ENCODE assay signal across 8 cellular contexts in genomic region chr22:38260760-38261477, GRCh38. TPM values are rescaled to one million over a fixed set of nuclear protein-coding genes. Genes with fewer than 3 reads are reported as not detected.
DNase-seq lines count a peak whose midpoint lies in the region; ATAC-seq and TF ChIP-seq lines count a peak whose summit lies in the region.

No MANE protein-coding gene starts in this region.

- H3K4me1 ChIP-seq in OCI-LY3 (ENCODE audit: low read length) = peaks cover 57% of the 10 kb centered on the region
- H3K4me1 ChIP-seq in skeletal muscle satellite cell (ENCODE audit: control insufficient read depth, insufficient read depth, low read length) = peaks cover 41% of the 10 kb centered on the region

- POLR2A ChIA-PET in naive thymus-derived CD8-positive, alpha-beta T cell (lab: Charles Lee) = no interaction called here

- H3K27ac Mint-ChIP-seq in naive thymus-derived CD8-positive, alpha-beta T cell = peak overlapping the region in 3 of 10 donors; percentile 31 to 75 (median 70)

- peak overlapping the region; percentile 90 for H3K27ac ChIP-seq in OCI-LY3 (ENCODE audit: low read length)

- H4K20me1 ChIP-seq in OCI-LY3 (ENCODE audit: insufficient read depth, low read length) = peaks cover 75% of the 10 kb centered on the region

- peaks cover 95% of the 10 kb centered on the region for H3K79me2 ChIP-seq in OCI-LY3 (ENCODE audit: low read length)

- H3K27me3 ChIP-seq in OCI-LY3 (ENCODE audit: low read depth, low read length) (no peaks in the 10 kb centered on the region), skeletal muscle satellite cell (ENCODE audit: control insufficient read depth, insufficient read depth, low read length) (no peaks in the 10 kb centered on the region)

- H3K36me3 Mint-ChIP-seq in naive thymus-derived CD8-positive, alpha-beta T cell = peaks cover 0 to 18% (median 0%) of the 10 kb centered on the region in 3 donors

- TF ChIP-seq CTCF in GM13977 (IDR thresholded peaks at IDR 0.05; ENCODE audit: extremely low read depth, insufficient read depth, missing control alignments) (peak; percentile 26), OCI-LY3 (IDR thresholded peaks at IDR 0.05; ENCODE audit: low read depth, low read length) (peak; percentile 44)

- H3K4me3 Mint-ChIP-seq in naive thymus-derived CD8-positive, alpha-beta T cell = peak overlapping the region in 1 of 10 donors; percentile 58

- ATAC-seq in GM19328 (IDR thresholded peaks at IDR 0.05; ENCODE audit: unreplicated experiment) (no peak), SK-N-SH treated with all-trans-retinoic acid at 6 μM for 48 hours (no peak), HG02981 (IDR thresholded peaks at IDR 0.05; ENCODE audit: unreplicated experiment) (no peak)
- ATAC-seq in naive thymus-derived CD8-positive, alpha-beta T cell = no peak

- H3K27me3 Mint-ChIP-seq in naive thymus-derived CD8-positive, alpha-beta T cell = no peaks in the 10 kb centered on the region

- H3K9me3 ChIP-seq in OCI-LY3 (ENCODE audit: insufficient read depth, low read length) (no peaks in the 10 kb centered on the region), skeletal muscle satellite cell (replicated peaks; ENCODE audit: low read length) (no peaks in the 10 kb centered on the region)

- H3K4me1 Mint-ChIP-seq in naive thymus-derived CD8-positive, alpha-beta T cell = peaks cover 22 to 51% (median 35%) of the 10 kb centered on the region in 4 donors

- in situ Hi-C loops in GM13977 (cut with MboI; ENCODE audit: low pct_unique_long_range_greater_than_20kb, low sequenced_read_pairs, unreplicated experiment) = no loop called here

- DNase-seq in GM13977 (ENCODE audit: low spot score) = no peak
- peak; percentile 55 for DNase-seq in globus pallidus (ENCODE audit: low spot score)
- no peak for DNase-seq in naive thymus-derived CD8-positive, alpha-beta T cell

- H3K9ac ChIP-seq in OCI-LY3 (ENCODE audit: low read length) (peak overlapping the region; percentile 72), skeletal muscle satellite cell (ENCODE audit: low read depth, low read length) (peak overlapping the region; percentile 64)

- H3K4me2 ChIP-seq in OCI-LY3 (ENCODE audit: low read length) (peak overlapping the region; percentile 69), skeletal muscle satellite cell (ENCODE audit: low read length) (peak overlapping the region; percentile 71)

- no peaks in the 10 kb centered on the region for H3K9me3 Mint-ChIP-seq in naive thymus-derived CD8-positive, alpha-beta T cell

- H3K4me3 ChIP-seq in OCI-LY3 (ENCODE audit: low read length) = peak overlapping the region; percentile 64
- peak overlapping the region; percentile 28 for H3K4me3 ChIP-seq in skeletal muscle satellite cell (ENCODE audit: low read length)

- H3K36me3 ChIP-seq in OCI-LY3 (replicated peaks; ENCODE audit: low read depth, low read length) (peaks cover 44% of the 10 kb centered on the region), skeletal muscle satellite cell (ENCODE audit: insufficient read depth, low read length) (peaks cover 10% of the 10 kb centered on the region)

- no peak overlapping the region for H2AFZ ChIP-seq in OCI-LY3 (ENCODE audit: low read depth, low read length)

TF ChIP-seq in SK-N-SH treated with all-trans-retinoic acid at 6 μM for 48 hours, 23 proteins besides CTCF, POLR2A, EP300 and RAD21:
- no peak for TF ChIP-seq ISL1 (CRISPR knock-in tag; IDR thresholded peaks at IDR 0.05)
- TF ChIP-seq, protein P1, sequence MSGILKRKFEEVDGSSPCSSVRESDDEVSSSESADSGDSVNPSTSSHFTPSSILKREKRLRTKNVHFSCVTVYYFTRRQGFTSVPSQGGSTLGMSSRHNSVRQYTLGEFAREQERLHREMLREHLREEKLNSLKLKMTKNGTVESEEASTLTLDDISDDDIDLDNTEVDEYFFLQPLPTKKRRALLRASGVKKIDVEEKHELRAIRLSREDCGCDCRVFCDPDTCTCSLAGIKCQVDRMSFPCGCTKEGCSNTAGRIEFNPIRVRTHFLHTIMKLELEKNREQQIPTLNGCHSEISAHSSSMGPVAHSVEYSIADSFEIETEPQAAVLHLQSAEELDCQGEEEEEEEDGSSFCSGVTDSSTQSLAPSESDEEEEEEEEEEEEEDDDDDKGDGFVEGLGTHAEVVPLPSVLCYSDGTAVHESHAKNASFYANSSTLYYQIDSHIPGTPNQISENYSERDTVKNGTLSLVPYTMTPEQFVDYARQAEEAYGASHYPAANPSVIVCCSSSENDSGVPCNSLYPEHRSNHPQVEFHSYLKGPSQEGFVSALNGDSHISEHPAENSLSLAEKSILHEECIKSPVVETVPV (CRISPR knock-in tag; IDR thresholded peaks at IDR 0.05) = no peak
- TF ChIP-seq GLIS3 (CRISPR knock-in tag; IDR thresholded peaks at IDR 0.05) = no peak
- no peak for TF ChIP-seq SNAI2 (CRISPR knock-in tag; IDR thresholded peaks at IDR 0.05)
- TF ChIP-seq ZNF565 (CRISPR knock-in tag; conservative IDR thresholded peaks at IDR 0.05; ENCODE audit: low read depth) = no peak
- TF ChIP-seq, protein P2, sequence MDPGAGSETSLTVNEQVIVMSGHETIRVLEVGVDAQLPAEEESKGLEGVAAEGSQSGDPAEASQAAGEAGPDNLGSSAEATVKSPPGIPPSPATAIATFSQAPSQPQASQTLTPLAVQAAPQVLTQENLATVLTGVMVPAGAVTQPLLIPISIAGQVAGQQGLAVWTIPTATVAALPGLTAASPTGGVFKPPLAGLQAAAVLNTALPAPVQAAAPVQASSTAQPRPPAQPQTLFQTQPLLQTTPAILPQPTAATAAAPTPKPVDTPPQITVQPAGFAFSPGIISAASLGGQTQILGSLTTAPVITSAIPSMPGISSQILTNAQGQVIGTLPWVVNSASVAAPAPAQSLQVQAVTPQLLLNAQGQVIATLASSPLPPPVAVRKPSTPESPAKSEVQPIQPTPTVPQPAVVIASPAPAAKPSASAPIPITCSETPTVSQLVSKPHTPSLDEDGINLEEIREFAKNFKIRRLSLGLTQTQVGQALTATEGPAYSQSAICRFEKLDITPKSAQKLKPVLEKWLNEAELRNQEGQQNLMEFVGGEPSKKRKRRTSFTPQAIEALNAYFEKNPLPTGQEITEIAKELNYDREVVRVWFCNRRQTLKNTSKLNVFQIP (CRISPR knock-in tag; IDR thresholded peaks at IDR 0.05; ENCODE audit: borderline replicate concordance, low read depth) = no peak
- TF ChIP-seq BACH2 (CRISPR knock-in tag; IDR thresholded peaks at IDR 0.05; ENCODE audit: borderline replicate concordance) = no peak
- TF ChIP-seq OSR1 (CRISPR knock-in tag; IDR thresholded peaks at IDR 0.05) = no peak
- no peak for TF ChIP-seq TCF4 (CRISPR knock-in tag; IDR thresholded peaks at IDR 0.05; ENCODE audit: borderline replicate concordance)
- no peak for TF ChIP-seq RARB (CRISPR knock-in tag; IDR thresholded peaks at IDR 0.05)

RNA-seq across cellular contexts. Expression of gene TMEM184B, which starts 11.9 kb away (rescaled TPM):
- total RNA-seq in skeletal muscle satellite cell (2012; rRNA removed) = 33.0 and 43.7 TPM in 2 replicates
- total RNA-seq in naive thymus-derived CD8-positive, alpha-beta T cell = 10 to 100 TPM; 25.5 to 26.8 TPM
- 10 to 100 TPM in 1 of 3 donors, 1 to 10 TPM in 2; 5.1 to 13.0 (median 5.4) TPM for polyA plus RNA-seq in naive thymus-derived CD8-positive, alpha-beta T cell

RNA-seq across cellular contexts. Expression of gene CSNK1E, which starts 56.3 kb away (rescaled TPM):
- total RNA-seq in skeletal muscle satellite cell (2012; rRNA removed) = 128 and 132 TPM in 2 replicates
- total RNA-seq in naive thymus-derived CD8-positive, alpha-beta T cell = 100 to 1,000 TPM; 113 to 116 TPM
- 10 to 100 TPM in 2 of 3 donors, 1 to 10 TPM in 1; 9.1 to 16.1 (median 15.0) TPM for polyA plus RNA-seq in naive thymus-derived CD8-positive, alpha-beta T cell

RNA-seq across cellular contexts. Expression of gene MAFF, which starts 59.1 kb away (rescaled TPM):
- 29.7 and 36.9 TPM in 2 replicates for total RNA-seq in skeletal muscle satellite cell (2012; rRNA removed)
- 1 to 10 TPM; 5.5 to 6.2 TPM for total RNA-seq in naive thymus-derived CD8-positive, alpha-beta T cell
- polyA plus RNA-seq in naive thymus-derived CD8-positive, alpha-beta T cell = 1 to 10 TPM; 2.6 to 3.3 (median 3.0) TPM
